Comparison of ENCODE assay signal across 25 cellular contexts in the genomic region with DNA sequence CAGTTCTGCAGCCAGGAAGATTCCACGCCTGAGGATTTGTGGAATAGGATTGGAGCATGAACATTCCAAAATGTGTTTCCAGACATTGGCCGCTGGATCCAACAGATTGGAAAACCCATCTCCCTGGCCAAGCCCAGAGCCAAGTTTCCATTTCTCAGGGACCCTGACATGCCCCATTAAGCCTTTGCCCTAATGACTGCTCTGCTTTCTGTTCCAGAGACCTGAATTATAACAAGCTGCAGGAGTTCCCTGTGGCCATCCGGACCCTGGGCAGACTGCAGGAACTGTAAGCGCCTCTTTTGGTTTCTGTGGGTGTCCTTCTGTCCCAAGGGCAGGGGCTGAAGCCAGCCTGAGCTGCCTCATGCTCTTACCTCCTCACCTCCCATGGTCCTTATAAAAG. TPM values are rescaled to one million over a fixed set of nuclear protein-coding genes. Genes with fewer than 3 reads are reported as not detected.
DNase-seq lines count a peak whose midpoint lies in the region; ATAC-seq, FAIRE-seq and TF ChIP-seq lines count a peak whose summit lies in the region.
"Had no signal": no experiment of that assay in that cellular context is flagged by ENCODE, and none has a peak within 500 bp of the region (broad histone marks: within the 10 kb centered on the region; RNA-seq: fewer than 3 reads in every experiment).

No MANE protein-coding gene starts in this region.

- H3K9me3 ChIP-seq in BE2C, result no peaks in the 10 kb centered on the region
- no peaks in the 10 kb centered on the region for H3K9me3 ChIP-seq in CD4-positive, alpha-beta T cell (ENCODE audit: control insufficient read depth, low read length)
- H3K9me3 ChIP-seq: A549, HAP-1 had no signal

- H3K27ac Mint-ChIP-seq in CD4-positive, alpha-beta T cell, result peak overlapping the region; percentile 83
- peak overlapping the region; percentile 72 for H3K27ac Mint-ChIP-seq in activated T-helper 17 cell treated with anti-CD3 and anti-CD28 coated beads, Interleukin-2, amount 50 U/mL, for 72 hours
- H3K27ac Mint-ChIP-seq in naive thymus-derived CD8-positive, alpha-beta T cell, result peak overlapping the region in 7 of 10 donors; percentile 11 to 96 (median 67)
- no peak overlapping the region for H3K27ac Mint-ChIP-seq in T-cell
- H3K27ac Mint-ChIP-seq: HFFc6 had no signal

- intact Hi-C loops in CD4-positive, alpha-beta T cell (cut with DNase I, micrococcal nuclease), result no loop called here

- no peak for TF ChIP-seq POLR2A in H54 (IDR thresholded peaks at IDR 0.05; ENCODE audit: low read depth, low read length)

- TF ChIP-seq CTCF in BE2C (IDR thresholded peaks at IDR 0.05; ENCODE audit: low read depth, low read length), result no peak
- no peak for TF ChIP-seq CTCF in CD4-positive, alpha-beta T cell (IDR thresholded peaks at IDR 0.05)

- no peak overlapping the region for H3K4me3 Mint-ChIP-seq in CD4-positive, alpha-beta T cell
- H3K4me3 Mint-ChIP-seq in activated T-helper 17 cell treated with anti-CD3 and anti-CD28 coated beads, Interleukin-2, amount 50 U/mL, for 72 hours, result no peak overlapping the region
- H3K4me3 Mint-ChIP-seq in naive thymus-derived CD8-positive, alpha-beta T cell, result no peak overlapping the region
- no peak overlapping the region for H3K4me3 Mint-ChIP-seq in T-cell
- H3K4me3 Mint-ChIP-seq: CD8-positive, alpha-beta memory T cell; HFFc6 had no signal

- CTCF ChIA-PET in CD4-positive, alpha-beta T cell (lab: Charles Lee), result no interaction called here
- CTCF ChIA-PET in T-cell (lab: Charles Lee), result no interaction called here

- no peak overlapping the region for H3K4me3 ChIP-seq in BE2C (ENCODE audit: low read depth, low read length)
- H3K4me3 ChIP-seq: A549, GM12878, GM23248, HAP-1 had no signal

- H3K27ac ChIP-seq in CD4-positive, alpha-beta T cell (ENCODE audit: low read depth, low read length), result no peak overlapping the region
- H3K27ac ChIP-seq: A549, GM23248 had no signal

- H3K36me3 ChIP-seq in BE2C, result no peaks in the 10 kb centered on the region
- H3K36me3 ChIP-seq: HAP-1 had no signal

- H3K4me1 ChIP-seq in BE2C, result peaks cover 39% of the 10 kb centered on the region
- H3K4me1 ChIP-seq: HAP-1 had no signal

- no peaks in the 10 kb centered on the region for H3K27me3 Mint-ChIP-seq in CD4-positive, alpha-beta T cell
- peaks cover 3% of the 10 kb centered on the region for H3K27me3 Mint-ChIP-seq in activated T-helper 17 cell treated with anti-CD3 and anti-CD28 coated beads, Interleukin-2, amount 50 U/mL, for 72 hours
- H3K27me3 Mint-ChIP-seq in naive thymus-derived CD8-positive, alpha-beta T cell, result peaks cover 0 to 3% (median 0%) of the 10 kb centered on the region in 5 donors
- H3K27me3 Mint-ChIP-seq in T-cell, result no peaks in the 10 kb centered on the region

- peaks cover 22% of the 10 kb centered on the region for H3K4me1 Mint-ChIP-seq in CD4-positive, alpha-beta T cell (ENCODE audit: low read depth)
- peaks cover 7% of the 10 kb centered on the region for H3K4me1 Mint-ChIP-seq in activated T-helper 17 cell treated with anti-CD3 and anti-CD28 coated beads, Interleukin-2, amount 50 U/mL, for 72 hours
- peaks cover 10 to 25% (median 18%) of the 10 kb centered on the region in 4 donors for H3K4me1 Mint-ChIP-seq in naive thymus-derived CD8-positive, alpha-beta T cell
- peaks cover 15 to 23% (median 23%) of the 10 kb centered on the region in 3 donors for H3K4me1 Mint-ChIP-seq in T-cell

- no peaks in the 10 kb centered on the region for H3K27me3 ChIP-seq in BE2C
- no peaks in the 10 kb centered on the region for H3K27me3 ChIP-seq in CD4-positive, alpha-beta T cell (ENCODE audit: control insufficient read depth, insufficient read depth, low read length)

- DNase-seq in BE2C, result peak; percentile 57
- no peak for DNase-seq in CD4-positive, alpha-beta T cell
- DNase-seq in naive thymus-derived CD8-positive, alpha-beta T cell, result no peak
- DNase-seq in H4 (ENCODE audit: low spot score), result no peak
- no peak for DNase-seq in H54 (ENCODE audit: insufficient read length, low spot score)
- no peak for DNase-seq in T-cell
- DNase-seq: 8988T; ACHN; AML-193; C1 segment of cervical spinal cord; CD8-positive, alpha-beta memory T cell; DMS 273 treated with DMSO at 0.1 percent for 48 hours; DMS79; EL; GDM1; GM23248; HFFc6 had no signal

- H3K36me3 Mint-ChIP-seq in CD4-positive, alpha-beta T cell (ENCODE audit: low read depth), result no peaks in the 10 kb centered on the region
- H3K36me3 Mint-ChIP-seq in activated T-helper 17 cell treated with anti-CD3 and anti-CD28 coated beads, Interleukin-2, amount 50 U/mL, for 72 hours (ENCODE audit: low read depth), result no peaks in the 10 kb centered on the region
- H3K36me3 Mint-ChIP-seq in naive thymus-derived CD8-positive, alpha-beta T cell, result no peaks in the 10 kb centered on the region
- no peaks in the 10 kb centered on the region for H3K36me3 Mint-ChIP-seq in T-cell

- POLR2A ChIA-PET in CD4-positive, alpha-beta T cell (lab: Charles Lee), result no interaction called here
- POLR2A ChIA-PET in naive thymus-derived CD8-positive, alpha-beta T cell (lab: Charles Lee), result no interaction called here
- POLR2A ChIA-PET in T-cell (lab: Charles Lee), result no interaction called here

- ATAC-seq in CD4-positive, alpha-beta T cell (ENCODE audit: poor library complexity), result no peak
- ATAC-seq in activated T-helper 17 cell treated with anti-CD3 and anti-CD28 coated beads, Interleukin-2, amount 50 U/mL, for 72 hours (replicated peaks), result no peak
- no peak for ATAC-seq in naive thymus-derived CD8-positive, alpha-beta T cell
- ATAC-seq in HG02884 (IDR thresholded peaks at IDR 0.05; ENCODE audit: unreplicated experiment), result no peak
- no peak for ATAC-seq in T-cell (replicated peaks in 1 of 4)
- ATAC-seq: A549 had no signal

- no peaks in the 10 kb centered on the region for H3K9me3 Mint-ChIP-seq in CD4-positive, alpha-beta T cell
- no peaks in the 10 kb centered on the region for H3K9me3 Mint-ChIP-seq in activated T-helper 17 cell treated with anti-CD3 and anti-CD28 coated beads, Interleukin-2, amount 50 U/mL, for 72 hours
- H3K9me3 Mint-ChIP-seq in naive thymus-derived CD8-positive, alpha-beta T cell, result no peaks in the 10 kb centered on the region
- no peaks in the 10 kb centered on the region for H3K9me3 Mint-ChIP-seq in T-cell
- H3K9me3 Mint-ChIP-seq: CD8-positive, alpha-beta memory T cell; HFFc6 had no signal

- no peak for FAIRE-seq in H54 (lab: Jason Lieb, UNC)
- FAIRE-seq: A549, D721Med, GM19239, H1 had no signal

RNA-seq across cellular contexts. Expression of a gene that starts 44.4 kb away (rescaled TPM):
- 20.5 TPM for polyA plus RNA-seq in BE2C (2012; ENCODE audit: insufficient read depth, insufficient read length, low read depth)
- 1 to 10 TPM; 1.1 TPM for total RNA-seq in CD4-positive, alpha-beta T cell
- 10 to 100 TPM; 59.7 to 83.7 TPM for total RNA-seq in activated T-helper 17 cell treated with anti-CD3 and anti-CD28 coated beads, Interleukin-2, amount 50 U/mL, for 72 hours
- 1 to 10 TPM; 4.0 to 5.1 TPM for total RNA-seq in naive thymus-derived CD8-positive, alpha-beta T cell
- 10 to 100 TPM in 1 of 3 donors, 1 to 10 TPM in 2; 5.5 to 13.1 (median 7.4) TPM for polyA plus RNA-seq in naive thymus-derived CD8-positive, alpha-beta T cell
- total RNA-seq in H4 (2014; rRNA removed; shearing (Covaris generic)), result 239 and 293 TPM in 2 replicates
- total RNA-seq in T-cell, result 1 to 10 TPM; 1.6 to 4.7 (median 3.4) TPM

RNA-seq across cellular contexts. Expression of a gene that starts 51.2 kb away (rescaled TPM):
- polyA plus RNA-seq in BE2C (2012; ENCODE audit: insufficient read depth, insufficient read length, low read depth), result 3.4 TPM
- total RNA-seq in CD4-positive, alpha-beta T cell, result 10 to 100 TPM; 15.0 to 15.3 TPM
- 10 to 100 TPM; 21.6 to 26.0 TPM for total RNA-seq in activated T-helper 17 cell treated with anti-CD3 and anti-CD28 coated beads, Interleukin-2, amount 50 U/mL, for 72 hours
- total RNA-seq in naive thymus-derived CD8-positive, alpha-beta T cell, result 10 to 100 TPM; 26.3 to 29.8 TPM
- 1 to 10 TPM; 4.6 to 7.7 (median 5.8) TPM for polyA plus RNA-seq in naive thymus-derived CD8-positive, alpha-beta T cell
- total RNA-seq in H4 (2014; rRNA removed; shearing (Covaris generic)), result 4.7 and 5.7 TPM in 2 replicates
- 10 to 100 TPM; 24.3 to 40.9 (median 27.0) TPM for total RNA-seq in T-cell

Comparison
In these comparisons a context has a peak if more than half of its experiments do, and no peak if none do; other contexts are left out.
1. H3K27ac Mint-ChIP-seq: peak in CD4-positive, alpha-beta T cell (single experiment), activated T-helper 17 cell treated with anti-CD3 and anti-CD28 coated beads, Interleukin-2, amount 50 U/mL, for 72 hours (single experiment) and naive thymus-derived CD8-positive, alpha-beta T cell (7 of 10); none in T-cell (0 of 2).
2. RNA of a gene that starts 44.4 kb away (total RNA-seq): 239 to 293 TPM in H4 and 59.7 to 83.7 TPM in activated T-helper 17 cell treated with anti-CD3 and anti-CD28 coated beads, Interleukin-2, amount 50 U/mL, for 72 hours; 4.0 to 5.1 TPM in naive thymus-derived CD8-positive, alpha-beta T cell, 1.6 to 4.7 TPM in T-cell and 1.1 TPM in CD4-positive, alpha-beta T cell; every median in the first group is over 4 times any median in the second.